In genomic region chr15:29008846-29009245, GRCh38 we compare ENCODE assay signal across 1 cellular context.
TF ChIP-seq lines count a peak whose summit lies in the region.

No MANE protein-coding gene starts in this region.

TF ChIP-seq in IMR-90, 13 proteins besides CTCF, POLR2A, EP300 and RAD21:
- TF ChIP-seq FOS (IDR thresholded peaks at IDR 0.05; ENCODE audit: low read depth, low read length) (0 out of 2 replicates have a peak, but pooled peaks have one; percentile 16), SMC3 (IDR thresholded peaks at IDR 0.05; ENCODE audit: low read depth, low read length) (no peak), MAFK (IDR thresholded peaks at IDR 0.05; ENCODE audit: low read depth, low read length) (no peak), NFE2L2 (IDR thresholded peaks at IDR 0.05; ENCODE audit: low read depth, low read length) (no peak), USF2 (IDR thresholded peaks at IDR 0.05; ENCODE audit: low read depth, low read length) (no peak), CEBPB (IDR thresholded peaks at IDR 0.05; ENCODE audit: low read depth, low read length) (no peak)
